In genomic region chrX:40720386-40720785, GRCh38 we compare ENCODE assay signal across 21 cellular contexts.
"Had no signal": no experiment of that assay in that cellular context is flagged by ENCODE, and none has a peak within 500 bp of the region (broad histone marks: within the 10 kb centered on the region; RNA-seq: fewer than 3 reads in every experiment).

No MANE protein-coding gene starts in this region.

- H3K4me1 ChIP-seq: body of pancreas, upper lobe of left lung had no signal

- H3K4me3 ChIP-seq: body of pancreas, heart left ventricle, mucosa of descending colon, smooth muscle cell, upper lobe of left lung had no signal

- H3K4me3 Mint-ChIP-seq: activated CD4-positive, alpha-beta memory T cell treated with anti-CD3 and anti-CD28 coated beads for 36 hours; activated CD4-positive, alpha-beta T cell treated with anti-CD3 and anti-CD28 coated beads for 36 hours; activated CD8-positive, alpha-beta memory T cell treated with anti-CD3 and anti-CD28 coated beads, Interleukin-2, amount 10 ng/mL, durations not matched to agents 7 days and 5 days; activated naive CD8-positive, alpha-beta T cell; central memory CD8-positive, alpha-beta T cell; natural killer cell; stimulated activated naive CD8-positive, alpha-beta T cell treated with anti-CD3 and anti-CD28 coated beads, Interleukin-15, amount 100 ng/mL, for 72 hours; T-helper 1 cell treated with Interleukin-12 subunit alpha and Interleukin-12 subunit beta and Interleukin-4 antibody, amounts not matched to agents 30 μg/mL and 1 μg/mL, for 36 hours had no signal

- H3K27ac ChIP-seq: body of pancreas, heart left ventricle had no signal

- H3K9me3 ChIP-seq: body of pancreas, heart left ventricle, mucosa of descending colon, upper lobe of left lung had no signal

- H3K27me3 Mint-ChIP-seq: activated CD4-positive, alpha-beta memory T cell treated with anti-CD3 and anti-CD28 coated beads for 36 hours; activated CD4-positive, alpha-beta T cell treated with anti-CD3 and anti-CD28 coated beads for 36 hours; activated CD8-positive, alpha-beta memory T cell treated with anti-CD3 and anti-CD28 coated beads, Interleukin-2, amount 10 ng/mL, durations not matched to agents 7 days and 5 days; activated naive CD8-positive, alpha-beta T cell; central memory CD8-positive, alpha-beta T cell; stimulated activated naive CD8-positive, alpha-beta T cell treated with anti-CD3 and anti-CD28 coated beads, Interleukin-15, amount 100 ng/mL, for 72 hours had no signal

- H3K4me2 ChIP-seq: smooth muscle cell had no signal

- H3K27ac Mint-ChIP-seq: activated CD4-positive, alpha-beta memory T cell treated with anti-CD3 and anti-CD28 coated beads for 36 hours; activated CD4-positive, alpha-beta T cell treated with anti-CD3 and anti-CD28 coated beads for 36 hours; activated CD8-positive, alpha-beta memory T cell treated with anti-CD3 and anti-CD28 coated beads, Interleukin-2, amount 10 ng/mL, durations not matched to agents 7 days and 5 days; stimulated activated naive CD8-positive, alpha-beta T cell treated with anti-CD3 and anti-CD28 coated beads, Interleukin-15, amount 100 ng/mL, for 72 hours; T-helper 1 cell treated with Interleukin-12 subunit alpha and Interleukin-12 subunit beta and Interleukin-4 antibody, amounts not matched to agents 30 μg/mL and 1 μg/mL, for 36 hours had no signal

- ATAC-seq: activated CD4-positive, alpha-beta T cell treated with anti-CD3 and anti-CD28 coated beads for 36 hours; activated CD8-positive, alpha-beta memory T cell treated with anti-CD3 and anti-CD28 coated beads, Interleukin-2, amount 10 ng/mL, durations not matched to agents 7 days and 5 days; body of pancreas; heart left ventricle; left cardiac atrium; mucosa of descending colon; natural killer cell; right cardiac atrium; stimulated activated naive CD8-positive, alpha-beta T cell treated with anti-CD3 and anti-CD28 coated beads, Interleukin-15, amount 100 ng/mL, for 72 hours had no signal

- H3K27me3 ChIP-seq: body of pancreas, heart left ventricle, upper lobe of left lung had no signal

- H3K9me3 Mint-ChIP-seq: activated CD4-positive, alpha-beta memory T cell treated with anti-CD3 and anti-CD28 coated beads for 36 hours; central memory CD8-positive, alpha-beta T cell; natural killer cell; stimulated activated naive CD8-positive, alpha-beta T cell treated with anti-CD3 and anti-CD28 coated beads, Interleukin-15, amount 100 ng/mL, for 72 hours; T-helper 1 cell treated with Interleukin-12 subunit alpha and Interleukin-12 subunit beta and Interleukin-4 antibody, amounts not matched to agents 30 μg/mL and 1 μg/mL, for 36 hours had no signal

- DNase-seq: activated CD4-positive, alpha-beta memory T cell treated with anti-CD3 and anti-CD28 coated beads for 36 hours; activated CD4-positive, alpha-beta T cell treated with anti-CD3 and anti-CD28 coated beads for 36 hours; activated CD8-positive, alpha-beta memory T cell treated with anti-CD3 and anti-CD28 coated beads, Interleukin-2, amount 10 ng/mL, durations not matched to agents 7 days and 5 days; activated T-cell treated with anti-CD3 and anti-CD28 coated beads, Interleukin-2, amount 50 U/mL, for 1 hour; amniotic stem cell; body of pancreas; cortex of kidney; effector CD4-positive, alpha-beta T cell; foreskin melanocyte; heart left ventricle; left cardiac atrium; mammary epithelial cell; mucosa of descending colon; natural killer cell; right cardiac atrium; stimulated activated naive CD8-positive, alpha-beta T cell treated with anti-CD3 and anti-CD28 coated beads, Interleukin-15, amount 100 ng/mL, for 72 hours had no signal
